ENCODE assay signal across 18 cellular contexts in genomic region chr9:78436873-78437272, GRCh38.
"Had no signal": no experiment of that assay in that cellular context is flagged by ENCODE, and none has a peak within 500 bp of the region (broad histone marks: within the 10 kb centered on the region; RNA-seq: fewer than 3 reads in every experiment).

No MANE protein-coding gene starts in this region.

- H3K36me3 Mint-ChIP-seq: memory B cell; natural killer cell; stimulated activated naive B cell treated with anti-CD40 and anti-IgM and Interleukin-4, amounts not matched to agents 10 μg/mL and 1 μg/mL and 100 μg/mL, for 72 hours had no signal

- H3K4me3 Mint-ChIP-seq: effector memory CD8-positive, alpha-beta T cell; memory B cell; natural killer cell; stimulated activated naive B cell treated with anti-CD40 and anti-IgM and Interleukin-4, amounts not matched to agents 10 μg/mL and 1 μg/mL and 100 μg/mL, for 72 hours; stimulated activated naive CD8-positive, alpha-beta T cell treated with anti-CD3 and anti-CD28 coated beads, Interleukin-15, Interleukin-2, amounts not matched to agents 100 ng/mL and 50 ng/mL, for 24 hours had no signal

- H3K27me3 ChIP-seq: right atrium auricular region, sigmoid colon, tibial nerve, upper lobe of left lung had no signal

- H3K36me3 ChIP-seq: esophagus squamous epithelium, prostate gland, right atrium auricular region, sigmoid colon, thoracic aorta, tibial nerve, upper lobe of left lung had no signal

- H3K4me1 Mint-ChIP-seq: memory B cell had no signal

- H3K9me3 ChIP-seq: esophagus squamous epithelium, prostate gland, right atrium auricular region, sigmoid colon, thoracic aorta, tibial nerve, upper lobe of left lung had no signal

- H3K27ac ChIP-seq: coronary artery, esophagus squamous epithelium, prostate gland, right atrium auricular region, sigmoid colon, thoracic aorta, tibial nerve, upper lobe of left lung had no signal

- H3K9me3 Mint-ChIP-seq: effector memory CD8-positive, alpha-beta T cell; natural killer cell; stimulated activated naive CD8-positive, alpha-beta T cell treated with anti-CD3 and anti-CD28 coated beads, Interleukin-15, Interleukin-2, amounts not matched to agents 100 ng/mL and 50 ng/mL, for 24 hours had no signal

- H3K4me1 ChIP-seq: prostate gland had no signal

- DNase-seq: dermis blood vessel endothelial cell; effector memory CD8-positive, alpha-beta T cell; erythroblast; esophagus squamous epithelium; head of caudate nucleus; natural killer cell; sigmoid colon; stimulated activated CD4-positive, alpha-beta T cell treated with anti-CD3 and anti-CD28 coated beads, Interleukin-4, amount 100 ng/mL, for 4 hours; stimulated activated naive B cell treated with anti-CD40 and anti-IgM and Interleukin-4, amounts not matched to agents 10 μg/mL and 1 μg/mL and 100 μg/mL, for 72 hours; upper lobe of left lung had no signal

- H3K27ac Mint-ChIP-seq: effector memory CD8-positive, alpha-beta T cell; memory B cell; natural killer cell; stimulated activated naive B cell treated with anti-CD40 and anti-IgM and Interleukin-4, amounts not matched to agents 10 μg/mL and 1 μg/mL and 100 μg/mL, for 72 hours; stimulated activated naive CD8-positive, alpha-beta T cell treated with anti-CD3 and anti-CD28 coated beads, Interleukin-15, Interleukin-2, amounts not matched to agents 100 ng/mL and 50 ng/mL, for 24 hours had no signal

- H3K4me3 ChIP-seq: coronary artery, esophagus squamous epithelium, lung, prostate gland, right atrium auricular region, sigmoid colon, thoracic aorta, tibial nerve, upper lobe of left lung had no signal
